In the genomic region with DNA sequence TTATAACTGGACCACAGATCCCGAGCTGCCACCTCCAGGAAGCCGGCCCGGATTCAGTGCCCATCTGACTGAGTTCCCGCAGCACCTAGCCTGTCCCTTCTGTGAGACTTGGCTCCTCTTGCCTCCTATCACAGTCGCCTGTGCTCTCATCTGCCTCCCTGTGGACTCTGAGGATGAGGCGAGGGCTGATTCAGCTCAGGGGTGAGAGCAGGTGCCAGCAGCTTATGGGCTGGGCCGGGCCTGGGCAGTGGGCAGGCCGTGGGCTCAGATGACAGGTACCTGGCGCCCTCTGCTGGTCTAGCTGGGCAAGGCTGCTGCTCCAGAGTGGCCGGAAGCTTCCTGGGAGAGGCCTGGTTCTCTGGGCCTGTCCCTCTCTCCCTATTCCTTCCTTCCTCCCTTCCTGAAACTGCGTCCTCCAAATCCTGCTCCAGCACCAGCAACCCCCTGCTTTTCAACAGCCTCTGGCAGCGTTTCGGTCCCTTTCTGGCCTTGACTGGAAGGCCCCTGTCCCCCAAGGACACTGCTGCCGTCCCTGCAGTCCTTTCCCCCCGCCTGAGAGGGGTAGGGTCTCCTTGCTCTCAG, we compare ENCODE assay signal across 1 cellular context.
TF ChIP-seq lines count a peak whose summit lies in the region.

No MANE protein-coding gene starts in this region.

TF ChIP-seq in HepG2, 621 proteins besides CTCF, POLR2A, EP300 and RAD21 (continues in another document):
- no peak for TF ChIP-seq ZNF430 (CRISPR knock-in tag; IDR thresholded peaks at IDR 0.05)
- peak; percentile 42 for TF ChIP-seq YY1 (IDR thresholded peaks at IDR 0.05; ENCODE audit: insufficient read depth, insufficient replicate concordance, low read depth, low read length)
- TF ChIP-seq ZNF547 (CRISPR knock-in tag; IDR thresholded peaks at IDR 0.05): 0 out of 2 replicates have a peak, but pooled peaks have one; percentile 40
- peak; percentile 42; the same call in 1 of the 2 replicates for TF ChIP-seq ZNF598 (CRISPR knock-in tag; IDR thresholded peaks at IDR 0.05; ENCODE audit: borderline replicate concordance)
- TF ChIP-seq AHR (CRISPR knock-in tag; IDR thresholded peaks at IDR 0.05): 0 out of 2 replicates have a peak, but pooled peaks have one; percentile 20
- TF ChIP-seq ZFY (CRISPR knock-in tag; IDR thresholded peaks at IDR 0.05): peak; percentile 83
- peak; percentile 73; the same call in 1 of the 2 replicates for TF ChIP-seq ERF (CRISPR knock-in tag; IDR thresholded peaks at IDR 0.05)
- TF ChIP-seq ZNF292 (CRISPR knock-in tag; IDR thresholded peaks at IDR 0.05; ENCODE audit: borderline replicate concordance, low read depth): peak; percentile 86; the same call in 1 of the 2 replicates
- no peak for TF ChIP-seq ZNF597 (CRISPR knock-in tag; IDR thresholded peaks at IDR 0.05)
- TF ChIP-seq ZSCAN9 (CRISPR knock-in tag; IDR thresholded peaks at IDR 0.05; ENCODE audit: borderline replicate concordance): peak; percentile 56; the same call in 1 of the 2 replicates
- TF ChIP-seq NCOA2 (CRISPR knock-in tag; IDR thresholded peaks at IDR 0.05): 0 out of 2 replicates have a peak, but pooled peaks have one; percentile 25
- TF ChIP-seq, protein P1, sequence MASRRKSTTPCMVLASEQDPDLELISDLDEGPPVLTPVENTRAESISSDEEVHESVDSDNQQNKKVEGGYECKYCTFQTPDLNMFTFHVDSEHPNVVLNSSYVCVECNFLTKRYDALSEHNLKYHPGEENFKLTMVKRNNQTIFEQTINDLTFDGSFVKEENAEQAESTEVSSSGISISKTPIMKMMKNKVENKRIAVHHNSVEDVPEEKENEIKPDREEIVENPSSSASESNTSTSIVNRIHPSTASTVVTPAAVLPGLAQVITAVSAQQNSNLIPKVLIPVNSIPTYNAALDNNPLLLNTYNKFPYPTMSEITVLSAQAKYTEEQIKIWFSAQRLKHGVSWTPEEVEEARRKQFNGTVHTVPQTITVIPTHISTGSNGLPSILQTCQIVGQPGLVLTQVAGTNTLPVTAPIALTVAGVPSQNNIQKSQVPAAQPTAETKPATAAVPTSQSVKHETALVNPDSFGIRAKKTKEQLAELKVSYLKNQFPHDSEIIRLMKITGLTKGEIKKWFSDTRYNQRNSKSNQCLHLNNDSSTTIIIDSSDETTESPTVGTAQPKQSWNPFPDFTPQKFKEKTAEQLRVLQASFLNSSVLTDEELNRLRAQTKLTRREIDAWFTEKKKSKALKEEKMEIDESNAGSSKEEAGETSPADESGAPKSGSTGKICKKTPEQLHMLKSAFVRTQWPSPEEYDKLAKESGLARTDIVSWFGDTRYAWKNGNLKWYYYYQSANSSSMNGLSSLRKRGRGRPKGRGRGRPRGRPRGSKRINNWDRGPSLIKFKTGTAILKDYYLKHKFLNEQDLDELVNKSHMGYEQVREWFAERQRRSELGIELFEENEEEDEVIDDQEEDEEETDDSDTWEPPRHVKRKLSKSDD (CRISPR knock-in tag; IDR thresholded peaks at IDR 0.05; ENCODE audit: low read depth): 0 out of 2 replicates have a peak, but pooled peaks have one; percentile 66
- TF ChIP-seq ZNF280B (CRISPR knock-in tag; IDR thresholded peaks at IDR 0.05; ENCODE audit: borderline replicate concordance): 0 out of 2 replicates have a peak, but pooled peaks have one; percentile 32
- TF ChIP-seq RFXAP (CRISPR knock-in tag; IDR thresholded peaks at IDR 0.05; ENCODE audit: borderline replicate concordance): 0 out of 2 replicates have a peak, but pooled peaks have one; percentile 33
- 0 out of 2 replicates have a peak, but pooled peaks have one; percentile 19 for TF ChIP-seq CEBPG (CRISPR knock-in tag; IDR thresholded peaks at IDR 0.05)
- TF ChIP-seq SIX4 (CRISPR knock-in tag; IDR thresholded peaks at IDR 0.05): peak; percentile 71; the same call in 1 of the 2 replicates
- no peak for TF ChIP-seq ZNF333 (CRISPR knock-in tag; IDR thresholded peaks at IDR 0.05; ENCODE audit: borderline replicate concordance)
- no peak for TF ChIP-seq ZNF572 (CRISPR knock-in tag; IDR thresholded peaks at IDR 0.05)
- peak; percentile 49 for TF ChIP-seq ZNF263 (CRISPR knock-in tag; IDR thresholded peaks at IDR 0.05)
- TF ChIP-seq HOXA3 (CRISPR knock-in tag; IDR thresholded peaks at IDR 0.05): peak; percentile 38; the same call in 1 of the 2 replicates
- TF ChIP-seq ZNF704 (CRISPR knock-in tag; IDR thresholded peaks at IDR 0.05; ENCODE audit: borderline replicate concordance): 0 out of 2 replicates have a peak, but pooled peaks have one; percentile 39
- TF ChIP-seq, protein P2, sequence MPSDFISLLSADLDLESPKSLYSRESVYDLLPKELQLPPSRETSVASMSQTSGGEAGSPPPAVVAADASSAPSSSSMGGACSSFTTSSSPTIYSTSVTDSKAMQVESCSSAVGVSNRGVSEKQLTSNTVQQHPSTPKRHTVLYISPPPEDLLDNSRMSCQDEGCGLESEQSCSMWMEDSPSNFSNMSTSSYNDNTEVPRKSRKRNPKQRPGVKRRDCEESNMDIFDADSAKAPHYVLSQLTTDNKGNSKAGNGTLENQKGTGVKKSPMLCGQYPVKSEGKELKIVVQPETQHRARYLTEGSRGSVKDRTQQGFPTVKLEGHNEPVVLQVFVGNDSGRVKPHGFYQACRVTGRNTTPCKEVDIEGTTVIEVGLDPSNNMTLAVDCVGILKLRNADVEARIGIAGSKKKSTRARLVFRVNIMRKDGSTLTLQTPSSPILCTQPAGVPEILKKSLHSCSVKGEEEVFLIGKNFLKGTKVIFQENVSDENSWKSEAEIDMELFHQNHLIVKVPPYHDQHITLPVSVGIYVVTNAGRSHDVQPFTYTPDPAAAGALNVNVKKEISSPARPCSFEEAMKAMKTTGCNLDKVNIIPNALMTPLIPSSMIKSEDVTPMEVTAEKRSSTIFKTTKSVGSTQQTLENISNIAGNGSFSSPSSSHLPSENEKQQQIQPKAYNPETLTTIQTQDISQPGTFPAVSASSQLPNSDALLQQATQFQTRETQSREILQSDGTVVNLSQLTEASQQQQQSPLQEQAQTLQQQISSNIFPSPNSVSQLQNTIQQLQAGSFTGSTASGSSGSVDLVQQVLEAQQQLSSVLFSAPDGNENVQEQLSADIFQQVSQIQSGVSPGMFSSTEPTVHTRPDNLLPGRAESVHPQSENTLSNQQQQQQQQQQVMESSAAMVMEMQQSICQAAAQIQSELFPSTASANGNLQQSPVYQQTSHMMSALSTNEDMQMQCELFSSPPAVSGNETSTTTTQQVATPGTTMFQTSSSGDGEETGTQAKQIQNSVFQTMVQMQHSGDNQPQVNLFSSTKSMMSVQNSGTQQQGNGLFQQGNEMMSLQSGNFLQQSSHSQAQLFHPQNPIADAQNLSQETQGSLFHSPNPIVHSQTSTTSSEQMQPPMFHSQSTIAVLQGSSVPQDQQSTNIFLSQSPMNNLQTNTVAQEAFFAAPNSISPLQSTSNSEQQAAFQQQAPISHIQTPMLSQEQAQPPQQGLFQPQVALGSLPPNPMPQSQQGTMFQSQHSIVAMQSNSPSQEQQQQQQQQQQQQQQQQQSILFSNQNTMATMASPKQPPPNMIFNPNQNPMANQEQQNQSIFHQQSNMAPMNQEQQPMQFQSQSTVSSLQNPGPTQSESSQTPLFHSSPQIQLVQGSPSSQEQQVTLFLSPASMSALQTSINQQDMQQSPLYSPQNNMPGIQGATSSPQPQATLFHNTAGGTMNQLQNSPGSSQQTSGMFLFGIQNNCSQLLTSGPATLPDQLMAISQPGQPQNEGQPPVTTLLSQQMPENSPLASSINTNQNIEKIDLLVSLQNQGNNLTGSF (CRISPR knock-in tag; IDR thresholded peaks at IDR 0.05): no peak
- TF ChIP-seq ZNF558 (CRISPR knock-in tag; IDR thresholded peaks at IDR 0.05; ENCODE audit: borderline replicate concordance): 0 out of 2 replicates have a peak, but pooled peaks have one; percentile 34
- 0 out of 2 replicates have a peak, but pooled peaks have one; percentile 54 for TF ChIP-seq SRY (CRISPR knock-in tag; IDR thresholded peaks at IDR 0.05)
- TF ChIP-seq ZFP90 (CRISPR knock-in tag; IDR thresholded peaks at IDR 0.05; ENCODE audit: borderline replicate concordance): 0 out of 2 replicates have a peak, but pooled peaks have one; percentile 35
- TF ChIP-seq SALL2 (CRISPR knock-in tag; IDR thresholded peaks at IDR 0.05): 0 out of 2 replicates have a peak, but pooled peaks have one; percentile 43
- peak; percentile 63; the same call in 1 of the 2 replicates for TF ChIP-seq KDM2A (CRISPR knock-in tag; IDR thresholded peaks at IDR 0.05; ENCODE audit: borderline replicate concordance, low read depth)
- no peak for TF ChIP-seq TIGD3 (CRISPR knock-in tag; IDR thresholded peaks at IDR 0.05; ENCODE audit: borderline replicate concordance)
- TF ChIP-seq, protein P3, sequence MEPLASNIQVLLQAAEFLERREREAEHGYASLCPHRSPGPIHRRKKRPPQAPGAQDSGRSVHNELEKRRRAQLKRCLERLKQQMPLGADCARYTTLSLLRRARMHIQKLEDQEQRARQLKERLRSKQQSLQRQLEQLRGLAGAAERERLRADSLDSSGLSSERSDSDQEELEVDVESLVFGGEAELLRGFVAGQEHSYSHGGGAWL (CRISPR knock-in tag; IDR thresholded peaks at IDR 0.05): no peak
- TF ChIP-seq SOX5 (CRISPR knock-in tag; IDR thresholded peaks at IDR 0.05; ENCODE audit: borderline replicate concordance): 0 out of 2 replicates have a peak, but pooled peaks have one; percentile 27
- TF ChIP-seq, protein P4, sequence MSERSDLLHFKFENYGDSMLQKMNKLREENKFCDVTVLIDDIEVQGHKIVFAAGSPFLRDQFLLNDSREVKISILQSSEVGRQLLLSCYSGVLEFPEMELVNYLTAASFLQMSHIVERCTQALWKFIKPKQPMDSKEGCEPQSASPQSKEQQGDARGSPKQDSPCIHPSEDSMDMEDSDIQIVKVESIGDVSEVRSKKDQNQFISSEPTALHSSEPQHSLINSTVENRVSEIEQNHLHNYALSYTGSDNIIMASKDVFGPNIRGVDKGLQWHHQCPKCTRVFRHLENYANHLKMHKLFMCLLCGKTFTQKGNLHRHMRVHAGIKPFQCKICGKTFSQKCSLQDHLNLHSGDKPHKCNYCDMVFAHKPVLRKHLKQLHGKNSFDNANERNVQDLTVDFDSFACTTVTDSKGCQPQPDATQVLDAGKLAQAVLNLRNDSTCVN (CRISPR knock-in tag; IDR thresholded peaks at IDR 0.05; ENCODE audit: borderline replicate concordance): 0 out of 2 replicates have a peak, but pooled peaks have one; percentile 40
- 0 out of 2 replicates have a peak, but pooled peaks have one; percentile 27 for TF ChIP-seq PATZ1 (CRISPR knock-in tag; IDR thresholded peaks at IDR 0.05)
- no peak for TF ChIP-seq SMAD9 (CRISPR knock-in tag; IDR thresholded peaks at IDR 0.05)
- peak; percentile 61 for TF ChIP-seq KAT8 (CRISPR knock-in tag; IDR thresholded peaks at IDR 0.05)
- peak; percentile 50; the same call in 1 of the 2 replicates for TF ChIP-seq NFKB2 (CRISPR knock-in tag; IDR thresholded peaks at IDR 0.05; ENCODE audit: borderline replicate concordance)
